In genomic region chr6:111534366-111534765, GRCh38 we compare ENCODE assay signal across 9 cellular contexts. TPM values are rescaled to one million over a fixed set of nuclear protein-coding genes. Genes with fewer than 3 reads are reported as not detected.
A peak's percentile ranks its signal among the peaks of the same experiment; 100 is the strongest.
DNase-seq lines count a peak whose midpoint lies in the region; ATAC-seq and TF ChIP-seq lines count a peak whose summit lies in the region.
"Had no signal": no experiment of that assay in that cellular context is flagged by ENCODE, and none has a peak within 500 bp of the region (broad histone marks: within the 10 kb centered on the region; RNA-seq: fewer than 3 reads in every experiment).

No MANE protein-coding gene starts in this region.

- in situ Hi-C loops in T47D (cut with HindIII; ENCODE audit: low pct_unique_long_range_greater_than_20kb, low sequenced_read_pairs) = no loop called here

- no peak for TF ChIP-seq POLR2A in esophagus squamous epithelium (IDR thresholded peaks at IDR 0.05)

- H3K4me3 ChIP-seq in esophagus squamous epithelium = no peak overlapping the region

- peak; percentile 81 for DNase-seq in DMS153 (lab: John Stamatoyannopoulos, UW)
- peak; percentile 88 for DNase-seq in NCI-H2029 (lab: John Stamatoyannopoulos, UW)
- peak; percentile 7 to 75 for DNase-seq in T47D (ENCODE audit: low read depth in 1 of 2, low spot score in 1 of 2)
- peak; percentile 74 for DNase-seq in mucosa of gallbladder (ENCODE audit: low spot score)
- no peak for DNase-seq in esophagus squamous epithelium (lab: John Stamatoyannopoulos, UW)
- DNase-seq in cerebellar nuclear complex (lab: John Stamatoyannopoulos, UW) = no peak
- no peak for DNase-seq in stimulated activated effector memory CD8-positive, alpha-beta T cell treated with anti-CD3 and anti-CD28 coated beads, Interleukin-12 subunit alpha, Interleukin-12 subunit beta, amount 100 ng/mL, for 72 hours (ENCODE audit: low spot score in 2 of 2)
- DNase-seq: activated CD4-positive, alpha-beta T cell treated with anti-CD3 and anti-CD28 coated beads, Interleukin-2, amount 10 ng/mL, durations not matched to agents 7 days and 5 days had no signal

- intact Hi-C loops in esophagus squamous epithelium (cut with DNase I) = no loop called here

- TF ChIP-seq CTCF in esophagus squamous epithelium (IDR thresholded peaks at IDR 0.05) = no peak

- H3K4me3 Mint-ChIP-seq in stimulated activated effector memory CD8-positive, alpha-beta T cell treated with anti-CD3 and anti-CD28 coated beads, Interleukin-12 subunit alpha, Interleukin-12 subunit beta, amount 100 ng/mL, for 72 hours = no peak overlapping the region
- H3K4me3 Mint-ChIP-seq: activated CD4-positive, alpha-beta T cell treated with anti-CD3 and anti-CD28 coated beads, Interleukin-2, amount 10 ng/mL, durations not matched to agents 7 days and 5 days had no signal

- H3K36me3 Mint-ChIP-seq in stimulated activated effector memory CD8-positive, alpha-beta T cell treated with anti-CD3 and anti-CD28 coated beads, Interleukin-12 subunit alpha, Interleukin-12 subunit beta, amount 100 ng/mL, for 72 hours = no peaks in the 10 kb centered on the region

- no peaks in the 10 kb centered on the region for H3K36me3 ChIP-seq in esophagus squamous epithelium

- WGBS in esophagus squamous epithelium, 2 donors = 29 to 48% methylated on average over 2 of the region's 2 CpGs

- H3K27me3 ChIP-seq in esophagus squamous epithelium = no peaks in the 10 kb centered on the region

- H3K9me3 ChIP-seq in esophagus squamous epithelium = no peaks in the 10 kb centered on the region

- peaks cover 0 to 20% (median 3%) of the 10 kb centered on the region in 3 donors for H3K4me1 ChIP-seq in esophagus squamous epithelium

- ATAC-seq in HG02678 (IDR thresholded peaks at IDR 0.05; ENCODE audit: unreplicated experiment) = no peak
- ATAC-seq in stimulated activated effector memory CD8-positive, alpha-beta T cell treated with anti-CD3 and anti-CD28 coated beads, Interleukin-12 subunit alpha, Interleukin-12 subunit beta, amount 100 ng/mL, for 72 hours = no peak

- peaks cover 18% of the 10 kb centered on the region for H3K4me1 Mint-ChIP-seq in stimulated activated effector memory CD8-positive, alpha-beta T cell treated with anti-CD3 and anti-CD28 coated beads, Interleukin-12 subunit alpha, Interleukin-12 subunit beta, amount 100 ng/mL, for 72 hours

- H3K27ac Mint-ChIP-seq in stimulated activated effector memory CD8-positive, alpha-beta T cell treated with anti-CD3 and anti-CD28 coated beads, Interleukin-12 subunit alpha, Interleukin-12 subunit beta, amount 100 ng/mL, for 72 hours = no peak overlapping the region

- H3K9me3 Mint-ChIP-seq in stimulated activated effector memory CD8-positive, alpha-beta T cell treated with anti-CD3 and anti-CD28 coated beads, Interleukin-12 subunit alpha, Interleukin-12 subunit beta, amount 100 ng/mL, for 72 hours = no peaks in the 10 kb centered on the region
- H3K9me3 Mint-ChIP-seq: activated CD4-positive, alpha-beta T cell treated with anti-CD3 and anti-CD28 coated beads, Interleukin-2, amount 10 ng/mL, durations not matched to agents 7 days and 5 days had no signal

- no peak overlapping the region for H3K27ac ChIP-seq in esophagus squamous epithelium

RNA-seq across cellular contexts. Expression of gene REV3L, which starts 51.3 kb away (rescaled TPM):
- 19.0 TPM for total RNA-seq in mucosa of gallbladder
- total RNA-seq in esophagus squamous epithelium = 10 to 100 TPM in 3 of 4 donors, 1 to 10 TPM in 1; 7.0 to 47.1 (median 18.8) TPM

Comparison
In these comparisons a context has a peak if more than half of its experiments do, and no peak if none do; other contexts are left out.
1. DNase-seq: peak in DMS153 (single experiment), NCI-H2029 (single experiment), T47D (2 of 2) and mucosa of gallbladder (single experiment); none in esophagus squamous epithelium (single experiment), cerebellar nuclear complex (0 of 2) and stimulated activated effector memory CD8-positive, alpha-beta T cell treated with anti-CD3 and anti-CD28 coated beads, Interleukin-12 subunit alpha, Interleukin-12 subunit beta, amount 100 ng/mL, for 72 hours (0 of 2).